15 cellular contexts compared by ENCODE assay signal in genomic region chr7:47653550-47654351, GRCh38.
DNase-seq lines count a peak whose midpoint lies in the region; ATAC-seq and TF ChIP-seq lines count a peak whose summit lies in the region.
"Had no signal": no experiment of that assay in that cellular context is flagged by ENCODE, and none has a peak within 500 bp of the region (broad histone marks: within the 10 kb centered on the region; RNA-seq: fewer than 3 reads in every experiment).

No MANE protein-coding gene starts in this region.

- H4K8ac ChIP-seq in neuronal stem cell (ENCODE audit: low read depth, low read length): no peak overlapping the region

- H3K18ac ChIP-seq in neuronal stem cell (ENCODE audit: low read length): no peak overlapping the region

- DNase-seq in BE2C: no peak
- peak; percentile 94 for DNase-seq in M059J (ENCODE audit: low read depth)
- DNase-seq in dermis blood vessel endothelial cell: peak; percentile 63
- DNase-seq in neuronal stem cell (ENCODE audit: low spot score): no peak
- DNase-seq in NK-92 treated with Interleukin-12 subunit alpha and Interleukin-12 subunit beta, amount 100 ng/mL, for 24 hours (lab: John Stamatoyannopoulos, UW): no peak
- no peak for DNase-seq in GF-D8 (lab: John Stamatoyannopoulos, UW)
- DNase-seq in SHP77 (lab: John Stamatoyannopoulos, UW): no peak
- DNase-seq: activated T-cell treated with anti-CD3 and anti-CD28 coated beads, Interleukin-2, amount 50 U/mL, for 1 hour; anterior cingulate cortex; NCI-H1105 treated with DMSO at 0.1 percent for 48 hours; NCI-H526; stimulated activated CD8-positive, alpha-beta memory T cell treated with anti-CD3 and anti-CD28 coated beads, Interleukin-4, amount 100 ng/mL, for 48 hours had no signal

- TF ChIP-seq CTCF in BE2C (IDR thresholded peaks at IDR 0.05; ENCODE audit: low read depth, low read length): 0 out of 2 replicates have a peak, but pooled peaks have one; percentile 4

- H2BK120ac ChIP-seq in neuronal stem cell (ENCODE audit: low read depth, low read length): no peak overlapping the region

- H3K9ac ChIP-seq in neuronal stem cell (ENCODE audit: low read depth, low read length, poor library complexity): no peak overlapping the region

- ATAC-seq in GM18873 (IDR thresholded peaks at IDR 0.05; ENCODE audit: low FRiP score, unreplicated experiment): no peak
- ATAC-seq: activated CD4-positive, CD25-positive, alpha-beta regulatory T cell treated with anti-CD3 and anti-CD28 coated beads, Interleukin-2, amount 50 U/mL, for 24 hours had no signal

- no peaks in the 10 kb centered on the region for H3K79me1 ChIP-seq in neuronal stem cell (ENCODE audit: low read depth, low read length)

- H3K36me3 ChIP-seq in BE2C (no peaks in the 10 kb centered on the region), neuronal stem cell (replicated peaks in 1 of 2; ENCODE audit: control insufficient read depth in 2 of 2, insufficient read depth in 2 of 2, low read length in 2 of 2) (no peaks in the 10 kb centered on the region)

- H3K27me3 ChIP-seq in BE2C: no peaks in the 10 kb centered on the region
- peaks cover 0 to 2% (median 0%) of the 10 kb centered on the region in 3 experiments for H3K27me3 ChIP-seq in neuronal stem cell (ENCODE audit: control insufficient read depth in 3 of 3, insufficient read depth in 3 of 3, low read depth in 1 of 3, low read length in 3 of 3)

- H3K27ac ChIP-seq in neuronal stem cell (replicated peaks; ENCODE audit: low read length): no peak overlapping the region
- H3K27ac ChIP-seq: C4-2B had no signal

- no peak overlapping the region for H4K91ac ChIP-seq in neuronal stem cell (ENCODE audit: low read depth, low read length, poor library complexity)

- H3K14ac ChIP-seq in neuronal stem cell (ENCODE audit: low read length): no peak overlapping the region

- H3K9me3 ChIP-seq in BE2C (no peaks in the 10 kb centered on the region), neuronal stem cell (replicated peaks in 1 of 2; ENCODE audit: control insufficient read depth in 2 of 2, insufficient read depth in 1 of 2, low read depth in 1 of 2, low read length in 2 of 2) (peaks cover 0 to 2% of the 10 kb centered on the region in 2 donors)

- H3K23ac ChIP-seq in neuronal stem cell (ENCODE audit: low read depth, low read length, poor library complexity): no peak overlapping the region

- no peaks in the 10 kb centered on the region for H3K4me1 ChIP-seq in BE2C
- H3K4me1 ChIP-seq in neuronal stem cell (ENCODE audit: control insufficient read depth in 2 of 2, insufficient read depth in 1 of 2, low read depth in 1 of 2, low read length in 2 of 2): peaks cover 5 to 7% of the 10 kb centered on the region in 2 donors

- H3K4me3 ChIP-seq in BE2C (ENCODE audit: low read depth, low read length): no peak overlapping the region
- H3K4me3 ChIP-seq in neuronal stem cell (ENCODE audit: low read length in 2 of 2): no peak overlapping the region

- H3K4ac ChIP-seq in neuronal stem cell (ENCODE audit: low read length): no peak overlapping the region

- peak overlapping the region; percentile 56 for H2AK5ac ChIP-seq in neuronal stem cell (ENCODE audit: low read depth, low read length)

- no CpG with 5 or more reads among the region's 12 CpGs for WGBS in neuronal stem cell (ENCODE audit: extremely low coverage in 2 of 2, insufficient read length in 2 of 2, insufficient replicate concordance in 1 of 2), 2 donors

- H2BK15ac ChIP-seq in neuronal stem cell (ENCODE audit: low read length): no peak overlapping the region

- peak overlapping the region; percentile 8 for H2BK5ac ChIP-seq in neuronal stem cell (ENCODE audit: low read length)

- no peak overlapping the region for H2AFZ ChIP-seq in neuronal stem cell (ENCODE audit: low read length)

- no peak overlapping the region for H2BK12ac ChIP-seq in neuronal stem cell (ENCODE audit: low read length)

- H3K4me2 ChIP-seq in neuronal stem cell (ENCODE audit: insufficient read depth, low read length, poor library complexity, severe bottlenecking): no peak overlapping the region

Comparison
In these comparisons a context has a peak if more than half of its experiments do, and no peak if none do; other contexts are left out.
1. DNase-seq: peak in M059J (single experiment) and dermis blood vessel endothelial cell (single experiment); none in BE2C (single experiment), neuronal stem cell (single experiment), NK-92 treated with Interleukin-12 subunit alpha and Interleukin-12 subunit beta, amount 100 ng/mL, for 24 hours (single experiment), GF-D8 (single experiment) and SHP77 (0 of 2).